In the genomic region with DNA sequence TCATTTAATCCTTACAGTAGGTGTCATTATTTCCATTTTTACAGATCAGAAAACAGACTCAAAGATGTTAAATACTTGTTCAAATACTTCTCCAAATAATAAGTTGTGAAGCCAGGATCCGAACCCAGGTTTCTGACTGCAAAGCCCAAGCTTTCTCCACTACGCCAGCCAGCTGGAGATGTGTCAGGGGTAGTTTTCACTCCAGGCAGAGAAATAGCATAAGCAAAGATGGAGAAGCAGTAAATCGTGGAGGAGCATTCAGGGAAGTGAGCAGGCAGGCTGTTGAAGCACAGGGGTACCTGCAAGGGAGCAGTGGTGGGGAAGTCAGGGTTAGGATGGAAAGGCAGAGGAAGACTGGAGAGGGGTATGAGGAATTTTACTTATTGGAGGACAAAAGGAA, we compare ENCODE assay signal across 9 cellular contexts. TPM values are rescaled to one million over a fixed set of nuclear protein-coding genes. Genes with fewer than 3 reads are reported as not detected.
DNase-seq lines count a peak whose midpoint lies in the region; ATAC-seq and TF ChIP-seq lines count a peak whose summit lies in the region.
"Had no signal": no experiment of that assay in that cellular context is flagged by ENCODE, and none has a peak within 500 bp of the region (broad histone marks: within the 10 kb centered on the region; RNA-seq: fewer than 3 reads in every experiment).

No MANE protein-coding gene starts in this region.

- H3K27me3 ChIP-seq in PC-9 (ENCODE audit: insufficient read depth, low read depth), result no peaks in the 10 kb centered on the region

- intact Hi-C loops in PC-9 (cut with micrococcal nuclease; ENCODE audit: unreplicated experiment), result no loop called here

- H3K4me3 ChIP-seq in PC-9 (no peak overlapping the region), retinal pigment epithelial cell (ENCODE audit: low read length) (peak overlapping the region; percentile 68)

- TF ChIP-seq CTCF in PC-9 (conservative IDR thresholded peaks at IDR 0.05) (no peak), retinal pigment epithelial cell (conservative IDR thresholded peaks at IDR 0.05; ENCODE audit: low read depth, low read length) (no peak)

- H3K9me3 ChIP-seq in PC-9 (ENCODE audit: insufficient read depth, low read depth), result no peaks in the 10 kb centered on the region

- no peaks in the 10 kb centered on the region for H3K36me3 ChIP-seq in PC-9 (ENCODE audit: low read depth)

- peaks cover 56% of the 10 kb centered on the region for H3K79me2 ChIP-seq in PC-9 (ENCODE audit: low read depth)

- ATAC-seq in HG03097 (IDR thresholded peaks at IDR 0.05; ENCODE audit: low FRiP score, unreplicated experiment), result no peak
- ATAC-seq in GM21723 (IDR thresholded peaks at IDR 0.05; ENCODE audit: unreplicated experiment), result no peak

- DNase-seq in ELR (ENCODE audit: low read depth), result peak; percentile 22
- DNase-seq in PC-9, result no peak
- DNase-seq in fibroblast of peridontal ligament (ENCODE audit: extremely low read depth), result peak; percentile 31
- DNase-seq in retinal pigment epithelial cell (ENCODE audit: low read depth), result no peak
- DNase-seq in DMS53 (lab: John Stamatoyannopoulos, UW), result no peak
- no peak for DNase-seq in activated T-cell treated with anti-CD3 and anti-CD28 coated beads, Interleukin-2, amount 50 U/mL, for 1 hour
- DNase-seq: NCI-H2081 treated with DMSO at 0.1 percent for 48 hours had no signal

- H3K9me2 ChIP-seq in PC-9 (ENCODE audit: insufficient read depth), result no peaks in the 10 kb centered on the region

- no TSS peak for BruUV-seq in PC-9 (replicated peaks; lab: Mats Ljungman, UMichigan)

- POLR2A ChIA-PET in PC-9 (lab: Charles Lee; ENCODE audit: unreplicated experiment), result interaction anchor here (1.7 kb wide), 1 partner anchor 17 kb away, joined by 24 read pairs; no protein-coding TSS in a partner anchor

- H3K4me1 ChIP-seq in PC-9 (replicated peaks; ENCODE audit: insufficient read depth), result peaks cover 44% of the 10 kb centered on the region

- no peak overlapping the region for H3K27ac ChIP-seq in PC-9

- peaks cover 6% of the 10 kb centered on the region; the same call in 1 of the 2 replicates for H4K20me1 ChIP-seq in PC-9 (ENCODE audit: insufficient read depth)

- H3K4me2 ChIP-seq in PC-9, result peak overlapping the region; percentile 46; the same call in 1 of the 2 replicates

- H3F3A ChIP-seq in PC-9 (ENCODE audit: insufficient read depth, low read depth), result peaks cover 28% of the 10 kb centered on the region

- CTCF ChIA-PET in PC-9 (lab: Charles Lee), result no interaction called here

- no peak overlapping the region for H2AFZ ChIP-seq in PC-9

RNA-seq across cellular contexts. Expression of gene TLN1, which starts 2.9 kb away (rescaled TPM):
- 101 and 114 TPM in 2 replicates for total RNA-seq in PC-9 (2021)

RNA-seq across cellular contexts. Expression of gene CREB3, which starts 3.4 kb away (rescaled TPM):
- total RNA-seq in PC-9 (2021), result 22.4 and 23.6 TPM in 2 replicates

RNA-seq across cellular contexts. Expression of gene GBA2, which starts 19.9 kb away (rescaled TPM):
- total RNA-seq in PC-9 (2021), result 25.0 and 29.6 TPM in 2 replicates

RNA-seq across cellular contexts. Expression of gene RGP1, which starts 20.0 kb away (rescaled TPM):
- 21.8 and 25.1 TPM in 2 replicates for total RNA-seq in PC-9 (2021)

RNA-seq across cellular contexts. Expression of gene MSMP, which starts 25.0 kb away (rescaled TPM):
- total RNA-seq in PC-9 (2021), result not detected in 2 replicates

Comparison
In these comparisons a context has a peak if more than half of its experiments do, and no peak if none do; other contexts are left out.
1. DNase-seq: peak in ELR (single experiment) and fibroblast of peridontal ligament (single experiment); none in PC-9 (0 of 2), retinal pigment epithelial cell (single experiment), DMS53 (single experiment) and activated T-cell treated with anti-CD3 and anti-CD28 coated beads, Interleukin-2, amount 50 U/mL, for 1 hour (single experiment).